In genomic region chr15:75653347-75653913, GRCh38 we compare ENCODE assay signal across 17 cellular contexts. TPM values are rescaled to one million over a fixed set of nuclear protein-coding genes. Genes with fewer than 3 reads are reported as not detected.
DNase-seq lines count a peak whose midpoint lies in the region; ATAC-seq and TF ChIP-seq lines count a peak whose summit lies in the region.
"Had no signal": no experiment of that assay in that cellular context is flagged by ENCODE, and none has a peak within 500 bp of the region (broad histone marks: within the 10 kb centered on the region; RNA-seq: fewer than 3 reads in every experiment).

No MANE protein-coding gene starts in this region.

- H3K36me3 ChIP-seq in SK-N-SH (replicated peaks in 1 of 2; ENCODE audit: control insufficient read depth in 1 of 2, insufficient read depth in 2 of 2, low read length in 1 of 2) (peaks cover 8 to 10% of the 10 kb centered on the region in 2 experiments), fibroblast of lung (ENCODE audit: control insufficient read depth, insufficient read depth, low read length) (peaks cover 23% of the 10 kb centered on the region), osteoblast (ENCODE audit: insufficient read depth, low read length) (peaks cover 52% of the 10 kb centered on the region), uterus (no peaks in the 10 kb centered on the region)

- H4K20me1 ChIP-seq in SK-N-SH (ENCODE audit: insufficient read depth): peaks cover 64% of the 10 kb centered on the region
- no peaks in the 10 kb centered on the region for H4K20me1 ChIP-seq in fibroblast of lung (ENCODE audit: control insufficient read depth, extremely low read depth, insufficient read depth, low read length)
- peaks cover 92% of the 10 kb centered on the region for H4K20me1 ChIP-seq in osteoblast (ENCODE audit: insufficient read depth, low read length)

- H2AFZ ChIP-seq in SK-N-SH (ENCODE audit: low read depth): no peak overlapping the region
- no peak overlapping the region for H2AFZ ChIP-seq in fibroblast of lung (ENCODE audit: low read length)
- no peak overlapping the region for H2AFZ ChIP-seq in osteoblast (ENCODE audit: low read length)

- H3K9ac ChIP-seq in SK-N-SH (no peak overlapping the region), fibroblast of lung (ENCODE audit: insufficient read depth, low read length) (no peak overlapping the region)

- POLR2A ChIA-PET in SK-N-SH (lab: Yijun Ruan, JAX): no interaction called here

- H3K4me3 ChIP-seq in SK-N-SH (ENCODE audit: low read depth in 2 of 2, low read length in 1 of 2): no peak overlapping the region
- peak overlapping the region in 1 of 4 experiments; percentile 90 for H3K4me3 ChIP-seq in fibroblast of lung (replicated peaks in 1 of 4; ENCODE audit: control extremely low read depth in 1 of 4, insufficient read depth in 1 of 4, low read depth in 3 of 4, low read length in 4 of 4)
- H3K4me3 ChIP-seq in osteoblast (ENCODE audit: insufficient read depth, low read length): no peak overlapping the region
- no peak overlapping the region for H3K4me3 ChIP-seq in uterus
- H3K4me3 ChIP-seq: lung, MG63 had no signal

- peak overlapping the region; percentile 99 for H3K4me2 ChIP-seq in SK-N-SH
- peak overlapping the region; percentile 57 for H3K4me2 ChIP-seq in fibroblast of lung (ENCODE audit: extremely low read depth, insufficient read depth, low read length)
- H3K4me2 ChIP-seq in osteoblast (ENCODE audit: insufficient read depth, low read length): no peak overlapping the region

- DNase-seq in SK-N-SH (no peak), fibroblast of lung (ENCODE audit: low read depth in 2 of 2) (no peak), osteoblast (ENCODE audit: insufficient read length, low spot score, missing footprints) (no peak), uterus (no peak), NCI-H2227 (lab: John Stamatoyannopoulos, UW; ENCODE audit: unreplicated experiment) (no peak), Ammon's horn (ENCODE audit: low spot score) (no peak)
- DNase-seq: activated CD8-positive, alpha-beta memory T cell treated with anti-CD3 and anti-CD28 coated beads, Interleukin-2, amount 50 U/mL, for 48 hours; activated naive CD8-positive, alpha-beta T cell treated with anti-CD3 and anti-CD28 coated beads for 36 hours; CD4-positive, alpha-beta memory T cell; erythroblast; MG63; NCI-H2029 treated with DMSO at 0.1 percent for 48 hours; NCI-H82 had no signal

- intact Hi-C loops in uterus (cut with DNase I; ENCODE audit: low total_unique reads): no loop called here

- TF ChIP-seq CTCF in SK-N-SH (IDR thresholded peaks at IDR 0.05): no peak
- no peak for TF ChIP-seq CTCF in fibroblast of lung (conservative IDR thresholded peaks at IDR 0.05 in 1 of 2, IDR thresholded peaks at IDR 0.05 in 1 of 2; ENCODE audit: low read depth in 1 of 2, low read length in 2 of 2)
- TF ChIP-seq CTCF in osteoblast (IDR thresholded peaks at IDR 0.05; ENCODE audit: extremely low read depth, low read depth, low read length): no peak
- no peak for TF ChIP-seq CTCF in uterus (IDR thresholded peaks at IDR 0.05)

- H3K4me1 ChIP-seq in SK-N-SH (ENCODE audit: control insufficient read depth in 1 of 2, insufficient read depth in 2 of 2, low read depth in 1 of 2, low read length in 1 of 2) (peaks cover 9 to 46% of the 10 kb centered on the region in 2 experiments; a peak in 2 of 4 replicates), fibroblast of lung (ENCODE audit: control insufficient read depth, extremely low read depth, insufficient read depth, low read length) (peaks cover 35% of the 10 kb centered on the region), osteoblast (ENCODE audit: insufficient read depth, low read length) (peaks cover 43% of the 10 kb centered on the region), uterus (peaks cover 2 to 54% of the 10 kb centered on the region in 2 donors)

- CTCF ChIA-PET in SK-N-SH (lab: Yijun Ruan, JAX): interaction anchor here (1.7 kb wide), 1 partner anchor 15 kb away, joined by 3 read pairs; no protein-coding TSS in a partner anchor

- H3K9me3 ChIP-seq in SK-N-SH: no peaks in the 10 kb centered on the region
- H3K9me3 ChIP-seq in fibroblast of lung (ENCODE audit: control insufficient read depth, insufficient read depth, low read depth, low read length): no peaks in the 10 kb centered on the region
- no peaks in the 10 kb centered on the region for H3K9me3 ChIP-seq in osteoblast (ENCODE audit: low read depth, low read length)
- H3K9me3 ChIP-seq in uterus: no peaks in the 10 kb centered on the region
- H3K9me3 ChIP-seq: MG63 had no signal

- H3K79me2 ChIP-seq in SK-N-SH (ENCODE audit: insufficient read depth) (peaks cover 85% of the 10 kb centered on the region), fibroblast of lung (ENCODE audit: control insufficient read depth, insufficient read depth, low read length) (peaks cover 92% of the 10 kb centered on the region), osteoblast (ENCODE audit: insufficient read depth, low read length) (peaks cover 100% of the 10 kb centered on the region)

- no peaks in the 10 kb centered on the region for H3F3A ChIP-seq in SK-N-SH (replicated peaks; ENCODE audit: insufficient read depth)

- no peak for TF ChIP-seq POLR2A in uterus (IDR thresholded peaks at IDR 0.05)

- no peak for TF ChIP-seq EP300 in SK-N-SH (IDR thresholded peaks at IDR 0.05; ENCODE audit: borderline replicate concordance in 1 of 2, low read depth in 1 of 2, low read length in 1 of 2)

- no peak overlapping the region for H3K27ac ChIP-seq in SK-N-SH (ENCODE audit: low read depth in 2 of 2, low read length in 1 of 2)
- H3K27ac ChIP-seq in fibroblast of lung (ENCODE audit: insufficient read depth, low read length): peak overlapping the region; percentile 45
- H3K27ac ChIP-seq in osteoblast (ENCODE audit: low read depth, low read length): peak overlapping the region; percentile 16
- H3K27ac ChIP-seq in uterus: peak overlapping the region; percentile 61 to 73
- H3K27ac ChIP-seq: 22Rv1 had no signal

- no peak for ATAC-seq in SK-N-SH treated with all-trans-retinoic acid at 6 μM for 48 hours
- ATAC-seq in HG02885 (IDR thresholded peaks at IDR 0.05; ENCODE audit: poor library complexity, unreplicated experiment): no peak

- 93% methylated on average over 16 of the region's 16 CpGs for whole genome bisulfite sequencing in SK-N-SH (ENCODE audit: low lambda C conversion rate)

- no peaks in the 10 kb centered on the region for H3K9me2 ChIP-seq in SK-N-SH

- TF ChIP-seq RAD21 in SK-N-SH (IDR thresholded peaks at IDR 0.05; ENCODE audit: low read length): no peak

- H3K27me3 ChIP-seq in SK-N-SH (ENCODE audit: insufficient read depth) (no peaks in the 10 kb centered on the region), fibroblast of lung (ENCODE audit: control insufficient read depth, insufficient read depth, low read length) (no peaks in the 10 kb centered on the region), osteoblast (ENCODE audit: insufficient read depth, low read length) (no peaks in the 10 kb centered on the region), uterus (no peaks in the 10 kb centered on the region)
- H3K27me3 ChIP-seq: MG63 had no signal

TF ChIP-seq in SK-N-SH, 30 proteins besides CTCF, POLR2A, EP300 and RAD21 (continues in another document):
- TF ChIP-seq NFIC (IDR thresholded peaks at IDR 0.05; ENCODE audit: borderline replicate concordance) (no peak), GATA2 (CRISPR knock-in tag; IDR thresholded peaks at IDR 0.05) (no peak), ELF1 (IDR thresholded peaks at IDR 0.05) (no peak)

RNA-seq across cellular contexts. Expression of gene SNX33, which starts 5.7 kb away (rescaled TPM):
- polyA plus RNA-seq in SK-N-SH (2012; rRNA removed): 7.7 and 8.5 TPM in 2 replicates
- polyA plus RNA-seq in SK-N-SH (2012; cell fraction: cytosol; rRNA removed): 3.4 and 5.6 TPM in 2 replicates
- polyA plus RNA-seq in SK-N-SH (2012; cell fraction: nucleus; rRNA removed): 17.6 and 23.7 TPM in 2 replicates
- 19.5 and 24.6 TPM in 2 replicates for total RNA-seq in fibroblast of lung
- 16.1 and 17.5 TPM in 2 replicates for polyA plus RNA-seq in fibroblast of lung
- 20.9 and 26.8 TPM in 2 replicates for polyA plus RNA-seq in fibroblast of lung (2012)
- polyA minus RNA-seq in fibroblast of lung (ENCODE audit: low replicate concordance): 58.1 and 71.4 TPM in 2 replicates
- total RNA-seq in osteoblast: 38.0 and 39.8 TPM in 2 replicates
- 10 to 100 TPM in 3 of 4 donors, 1 to 10 TPM in 1; 8.7 to 43.6 (median 28.2) TPM for total RNA-seq in uterus

RNA-seq across cellular contexts. Expression of gene IMP3, which starts 13.4 kb away (rescaled TPM):
- polyA plus RNA-seq in SK-N-SH (2012; rRNA removed) (56.1 and 56.2 TPM in 2 replicates), fibroblast of lung (34.0 and 48.4 TPM in 2 replicates)
- polyA plus RNA-seq in SK-N-SH (2012; cell fraction: cytosol; rRNA removed): 56.4 and 60.8 TPM in 2 replicates
- polyA plus RNA-seq in SK-N-SH (2012; cell fraction: nucleus; rRNA removed): 37.9 and 42.6 TPM in 2 replicates
- total RNA-seq in fibroblast of lung (45.1 and 58.6 TPM in 2 replicates), osteoblast (46.6 and 64.4 TPM in 2 replicates), uterus (100 to 1,000 TPM in 1 of 4 donors, 10 to 100 TPM in 3; 32.9 to 171 (median 68.5) TPM)
- polyA plus RNA-seq in fibroblast of lung (2012): 38.6 and 64.8 TPM in 2 replicates
- polyA minus RNA-seq in fibroblast of lung (ENCODE audit: low replicate concordance): 8.4 and 8.6 TPM in 2 replicates

RNA-seq across cellular contexts. Expression of gene SNUPN, which starts 27.9 kb away (rescaled TPM):
- polyA plus RNA-seq in SK-N-SH (2012; rRNA removed): 31.7 and 36.4 TPM in 2 replicates
- polyA plus RNA-seq in SK-N-SH (2012; cell fraction: cytosol; rRNA removed): 35.0 and 35.8 TPM in 2 replicates
- polyA plus RNA-seq in SK-N-SH (2012; cell fraction: nucleus; rRNA removed): 19.0 and 26.1 TPM in 2 replicates
- total RNA-seq in fibroblast of lung: 31.3 and 32.7 TPM in 2 replicates
- polyA plus RNA-seq in fibroblast of lung: 32.1 and 35.9 TPM in 2 replicates
- 24.7 and 30.6 TPM in 2 replicates for polyA plus RNA-seq in fibroblast of lung (2012)
- 4.9 and 13.0 TPM in 2 replicates for polyA minus RNA-seq in fibroblast of lung (ENCODE audit: low replicate concordance)
- 30.4 and 30.9 TPM in 2 replicates for total RNA-seq in osteoblast
- 10 to 100 TPM in 3 of 4 donors, 1 to 10 TPM in 1; 2.0 to 35.8 (median 29.1) TPM for total RNA-seq in uterus

RNA-seq across cellular contexts. Expression of gene CSPG4, which starts 59.2 kb away (rescaled TPM):
- 0.28 and 0.35 TPM in 2 replicates for polyA plus RNA-seq in SK-N-SH (2012; rRNA removed)
- polyA plus RNA-seq in SK-N-SH (2012; cell fraction: cytosol; rRNA removed): 0.08 and 0.17 TPM in 2 replicates
- 0.70 TPM in 2 replicates for polyA plus RNA-seq in SK-N-SH (2012; cell fraction: nucleus; rRNA removed)
- 26.5 and 109 TPM in 2 replicates for total RNA-seq in fibroblast of lung
- 14.5 and 23.1 TPM in 2 replicates for polyA plus RNA-seq in fibroblast of lung
- polyA plus RNA-seq in fibroblast of lung (2012): 47.8 and 91.2 TPM in 2 replicates
- polyA minus RNA-seq in fibroblast of lung (ENCODE audit: low replicate concordance): 130 and 217 TPM in 2 replicates
- total RNA-seq in osteoblast: 11.5 and 20.3 TPM in 2 replicates
- 10 to 100 TPM; 10.3 to 62.4 (median 46.7) TPM for total RNA-seq in uterus
- total RNA-seq: activated naive CD8-positive, alpha-beta T cell treated with anti-CD3 and anti-CD28 coated beads for 36 hours; CD4-positive, alpha-beta memory T cell had no signal
- polyA plus RNA-seq: CD4-positive, alpha-beta memory T cell had no signal

Comparison
In these comparisons a context has a peak if more than half of its experiments do, and no peak if none do; other contexts are left out.
1. H3K27ac ChIP-seq: peak in fibroblast of lung (single experiment), osteoblast (single experiment) and uterus (2 of 2); none in SK-N-SH (0 of 2).